ENCODE assay signal across 11 cellular contexts in the genomic region with DNA sequence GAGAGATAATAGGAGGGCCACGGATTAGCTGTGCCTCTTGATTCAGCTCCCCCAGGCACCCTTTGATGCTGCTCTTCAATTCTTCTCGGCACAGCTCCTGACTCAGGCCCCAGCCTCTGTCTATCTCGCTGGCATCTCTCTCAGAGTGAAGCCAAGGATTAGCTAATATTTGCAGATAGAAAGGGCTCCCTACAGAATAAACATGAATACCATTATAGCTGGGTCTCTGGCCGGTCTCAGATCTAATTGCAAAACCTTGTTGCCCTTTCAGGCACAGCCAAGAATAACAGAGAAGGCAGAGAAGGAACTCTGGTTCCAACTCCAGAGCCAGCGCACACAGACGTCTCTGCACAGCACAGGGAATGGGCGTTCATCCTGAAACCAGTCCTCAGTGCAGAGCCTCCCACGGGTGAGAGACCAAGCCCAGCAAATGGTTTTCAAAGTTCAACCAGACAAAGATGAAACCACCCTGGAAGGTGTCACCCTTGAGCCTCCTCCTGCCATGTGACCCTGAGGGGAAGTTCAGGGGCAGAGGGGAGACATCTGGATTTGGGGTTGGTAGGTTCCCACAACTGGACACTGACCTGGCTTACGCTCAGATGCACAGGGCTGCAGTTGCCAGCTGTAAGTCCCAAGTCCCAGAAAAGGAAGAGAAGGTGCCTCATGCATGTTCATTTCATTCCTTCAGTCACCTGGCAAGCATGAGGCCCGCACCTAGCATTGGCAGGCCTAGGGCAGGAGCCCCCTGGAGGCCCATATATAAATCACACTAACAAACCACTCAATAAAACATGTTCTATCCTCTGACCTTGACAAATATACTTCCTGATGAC.
DNase-seq lines count a peak whose midpoint lies in the region; ATAC-seq, FAIRE-seq and TF ChIP-seq lines count a peak whose summit lies in the region.
"Had no signal": no experiment of that assay in that cellular context is flagged by ENCODE, and none has a peak within 500 bp of the region (broad histone marks: within the 10 kb centered on the region; RNA-seq: fewer than 3 reads in every experiment).

No MANE protein-coding gene starts in this region.

- H4K20me1 ChIP-seq in HepG2 (ENCODE audit: insufficient read depth, low read length) = no peaks in the 10 kb centered on the region
- H4K20me1 ChIP-seq: BLaER1 treated with 17β-estradiol and CSF1 and Interleukin-3, amounts not matched to agents 10 nM and 100 nM had no signal

- no peak overlapping the region for H3K27ac Mint-ChIP-seq in activated CD4-positive, alpha-beta memory T cell treated with anti-CD3 and anti-CD28 coated beads, Interleukin-2, amount 10 ng/mL, durations not matched to agents 7 days and 5 days
- H3K27ac Mint-ChIP-seq: activated CD8-positive, alpha-beta T cell treated with anti-CD3 and anti-CD28 coated beads for 36 hours had no signal

- no peak for DNase-seq in left ventricle myocardium superior
- no peak for DNase-seq in left ventricle myocardium inferior
- peak; percentile 41 for DNase-seq in RPMI8226
- peak; percentile 78 for DNase-seq in HepG2 (ENCODE audit: low spot score)
- no peak for DNase-seq in SK-N-DZ (ENCODE audit: low spot score)
- no peak for DNase-seq in hepatic stellate cell (ENCODE audit: low spot score)
- DNase-seq in activated CD4-positive, alpha-beta memory T cell treated with anti-CD3 and anti-CD28 coated beads, Interleukin-2, amount 10 ng/mL, durations not matched to agents 7 days and 5 days = no peak
- DNase-seq: activated CD8-positive, alpha-beta T cell treated with anti-CD3 and anti-CD28 coated beads for 36 hours; NCI-H2107 had no signal

- H3K9me3 Mint-ChIP-seq in activated CD4-positive, alpha-beta memory T cell treated with anti-CD3 and anti-CD28 coated beads, Interleukin-2, amount 10 ng/mL, durations not matched to agents 7 days and 5 days = no peaks in the 10 kb centered on the region
- H3K9me3 Mint-ChIP-seq: activated CD8-positive, alpha-beta T cell treated with anti-CD3 and anti-CD28 coated beads for 36 hours had no signal

- TF ChIP-seq RAD21 in HepG2 (CRISPR knock-in tag; IDR thresholded peaks at IDR 0.05) = no peak

- peak; percentile 68 for FAIRE-seq in HepG2 (lab: Jason Lieb, UNC)

- H3K9ac ChIP-seq in HepG2 (ENCODE audit: insufficient read depth, low read depth, low read length) = no peak overlapping the region
- H3K9ac ChIP-seq: BLaER1 treated with 17β-estradiol and CSF1 and Interleukin-3, amounts not matched to agents 10 nM and 100 nM had no signal

- H3K4me1 Mint-ChIP-seq in activated CD4-positive, alpha-beta memory T cell treated with anti-CD3 and anti-CD28 coated beads, Interleukin-2, amount 10 ng/mL, durations not matched to agents 7 days and 5 days = no peaks in the 10 kb centered on the region

- intact Hi-C loops in left ventricle myocardium superior (cut with micrococcal nuclease) = no loop called here
- intact Hi-C loops in left ventricle myocardium inferior (cut with micrococcal nuclease) = no loop called here
- intact Hi-C loops in HepG2 (cut with micrococcal nuclease; ENCODE audit: unreplicated experiment) = no loop called here

- TF ChIP-seq CTCF in left ventricle myocardium inferior (IDR thresholded peaks at IDR 0.05; ENCODE audit: borderline replicate concordance) (no peak), HepG2 (CRISPR knock-in tag; IDR thresholded peaks at IDR 0.05) (no peak)

- no peaks in the 10 kb centered on the region for H3K36me3 Mint-ChIP-seq in activated CD4-positive, alpha-beta memory T cell treated with anti-CD3 and anti-CD28 coated beads, Interleukin-2, amount 10 ng/mL, durations not matched to agents 7 days and 5 days (ENCODE audit: low read depth)

- CTCF ChIA-PET in HepG2 (lab: Yijun Ruan, JAX; ENCODE audit: low intra/inter-chr PET ratio, low total read pairs) = no interaction called here
- CTCF ChIA-PET in activated CD4-positive, alpha-beta memory T cell treated with anti-CD3 and anti-CD28 coated beads, Interleukin-2, amount 10 ng/mL, durations not matched to agents 7 days and 5 days (lab: Charles Lee) = interaction anchor here (1.2 kb wide), 1 partner anchor 88 kb away, joined by 3 read pairs; no protein-coding TSS in a partner anchor

- no TSS peak for BruUV-seq in HepG2 (replicated peaks; lab: Mats Ljungman, UMichigan)

- no peak for TF ChIP-seq POLR2A in HepG2 (IDR thresholded peaks at IDR 0.05; ENCODE audit: insufficient read depth in 1 of 2, low read depth in 2 of 2, low read length in 2 of 2)

- H3K27ac ChIP-seq in left ventricle myocardium inferior (replicated peaks) = no peak overlapping the region
- no peak overlapping the region for H3K27ac ChIP-seq in HepG2 (ENCODE audit: extremely low read length, insufficient read depth, low read length)
- H3K27ac ChIP-seq: BLaER1 treated with 17β-estradiol and CSF1 and Interleukin-3, amounts not matched to agents 10 nM and 100 nM had no signal

- H2AFZ ChIP-seq in HepG2 (ENCODE audit: low read length) = no peak overlapping the region

- H3K79me2 ChIP-seq in HepG2 (ENCODE audit: insufficient read depth, low read length) = no peaks in the 10 kb centered on the region

- H3K4me1 ChIP-seq in left ventricle myocardium inferior (no peaks in the 10 kb centered on the region), HepG2 (ENCODE audit: insufficient read depth, low read length) (peaks cover 23% of the 10 kb centered on the region)

- in situ Hi-C loops in HepG2 (cut with HindIII; ENCODE audit: extremely low pct_ligation_motif_present, low pct_unique_long_range_greater_than_20kb) = no loop called here

- peak overlapping the region; percentile 30; the same call in 1 of the 2 replicates for H3K4me2 ChIP-seq in HepG2 (ENCODE audit: low read depth, low read length)

- H3K9me3 ChIP-seq in left ventricle myocardium inferior (replicated peaks) = no peaks in the 10 kb centered on the region
- no peaks in the 10 kb centered on the region for H3K9me3 ChIP-seq in HepG2 (ENCODE audit: low read length)
- H3K9me3 ChIP-seq: BLaER1 treated with 17β-estradiol and CSF1 and Interleukin-3, amounts not matched to agents 10 nM and 100 nM had no signal

- WGBS in HepG2 (ENCODE audit: low lambda C conversion rate) = 2% methylated on average over 9 of the region's 10 CpGs

- H3K4me3 ChIP-seq in left ventricle myocardium inferior (no peak overlapping the region), HepG2 (replicated peaks in 1 of 3; ENCODE audit: insufficient read depth in 1 of 3, low read depth in 2 of 3, low read length in 3 of 3) (no peak overlapping the region)
- H3K4me3 ChIP-seq: BLaER1 treated with 17β-estradiol and CSF1 and Interleukin-3, amounts not matched to agents 10 nM and 100 nM had no signal

- no peak overlapping the region for H3K4me3 Mint-ChIP-seq in activated CD4-positive, alpha-beta memory T cell treated with anti-CD3 and anti-CD28 coated beads, Interleukin-2, amount 10 ng/mL, durations not matched to agents 7 days and 5 days
- H3K4me3 Mint-ChIP-seq: activated CD8-positive, alpha-beta T cell treated with anti-CD3 and anti-CD28 coated beads for 36 hours had no signal

- no peaks in the 10 kb centered on the region for H3K36me3 ChIP-seq in left ventricle myocardium inferior
- H3K36me3 ChIP-seq in HepG2 (replicated peaks in 1 of 2; ENCODE audit: control insufficient read depth in 1 of 2, insufficient read depth in 2 of 2, low read length in 2 of 2) = no peaks in the 10 kb centered on the region
- H3K36me3 ChIP-seq: BLaER1 treated with 17β-estradiol and CSF1 and Interleukin-3, amounts not matched to agents 10 nM and 100 nM had no signal

- H3K27me3 ChIP-seq in left ventricle myocardium inferior (ENCODE audit: low read depth) (peaks cover 80% of the 10 kb centered on the region), HepG2 (ENCODE audit: control insufficient read depth in 1 of 2, insufficient read depth in 2 of 2, low read length in 2 of 2) (peaks cover 0 to 3% of the 10 kb centered on the region in 2 experiments; a peak in 1 of 5 replicates)
- H3K27me3 ChIP-seq: BLaER1 treated with 17β-estradiol and CSF1 and Interleukin-3, amounts not matched to agents 10 nM and 100 nM had no signal

- ATAC-seq in left ventricle myocardium superior = peak; percentile 22
- ATAC-seq in HepG2 = peak; percentile 88
- ATAC-seq in HG02973 (IDR thresholded peaks at IDR 0.05; ENCODE audit: unreplicated experiment) = no peak
- ATAC-seq: activated CD8-positive, alpha-beta T cell treated with anti-CD3 and anti-CD28 coated beads for 36 hours had no signal

- POLR2A ChIA-PET in HepG2 (lab: Yijun Ruan, JAX) = no interaction called here
- POLR2A ChIA-PET in activated CD4-positive, alpha-beta memory T cell treated with anti-CD3 and anti-CD28 coated beads, Interleukin-2, amount 10 ng/mL, durations not matched to agents 7 days and 5 days (lab: Charles Lee) = no interaction called here

- peaks cover 2% of the 10 kb centered on the region for H3K27me3 Mint-ChIP-seq in activated CD4-positive, alpha-beta memory T cell treated with anti-CD3 and anti-CD28 coated beads, Interleukin-2, amount 10 ng/mL, durations not matched to agents 7 days and 5 days

- TF ChIP-seq EP300 in HepG2 (IDR thresholded peaks at IDR 0.05; ENCODE audit: low read depth in 2 of 2, low read length in 2 of 2) (no peak), HepG2 (CRISPR knock-in tag; IDR thresholded peaks at IDR 0.05; ENCODE audit: borderline replicate concordance) (no peak)

TF ChIP-seq in HepG2, 621 proteins besides CTCF, POLR2A, EP300 and RAD21 (continues in another document):
- peak; percentile 26; the same call in 1 of the 2 replicates for TF ChIP-seq BCL6 (CRISPR knock-in tag; IDR thresholded peaks at IDR 0.05)
- TF ChIP-seq, protein P1, sequence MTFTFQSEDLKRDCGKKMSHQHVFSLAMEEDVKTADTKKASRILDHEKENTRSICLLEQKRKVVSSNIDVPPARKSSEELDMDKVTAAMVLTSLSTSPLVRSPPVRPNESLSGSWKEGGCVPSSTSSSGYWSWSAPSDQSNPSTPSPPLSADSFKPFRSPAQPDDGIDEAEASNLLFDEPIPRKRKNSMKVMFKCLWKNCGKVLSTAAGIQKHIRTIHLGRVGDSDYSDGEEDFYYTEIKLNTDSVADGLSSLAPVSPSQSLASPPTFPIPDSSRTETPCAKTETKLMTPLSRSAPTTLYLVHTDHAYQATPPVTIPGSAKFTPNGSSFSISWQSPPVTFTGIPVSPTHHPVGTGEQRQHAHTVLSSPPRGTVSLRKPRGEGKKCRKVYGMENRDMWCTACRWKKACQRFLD (CRISPR knock-in tag; IDR thresholded peaks at IDR 0.05; ENCODE audit: borderline replicate concordance) = no peak
- TF ChIP-seq FOXA1 (IDR thresholded peaks at IDR 0.05) = no peak
- peak; percentile 58 for TF ChIP-seq FOXA1 (CRISPR knock-in tag; IDR thresholded peaks at IDR 0.05)

Comparison
In these comparisons a context has a peak if more than half of its experiments do, and no peak if none do; other contexts are left out.
1. DNase-seq: peak in RPMI8226 (single experiment) and HepG2 (single experiment); none in left ventricle myocardium superior (single experiment), left ventricle myocardium inferior (single experiment), SK-N-DZ (single experiment), hepatic stellate cell (single experiment) and activated CD4-positive, alpha-beta memory T cell treated with anti-CD3 and anti-CD28 coated beads, Interleukin-2, amount 10 ng/mL, durations not matched to agents 7 days and 5 days (single experiment).